In the genomic region with DNA sequence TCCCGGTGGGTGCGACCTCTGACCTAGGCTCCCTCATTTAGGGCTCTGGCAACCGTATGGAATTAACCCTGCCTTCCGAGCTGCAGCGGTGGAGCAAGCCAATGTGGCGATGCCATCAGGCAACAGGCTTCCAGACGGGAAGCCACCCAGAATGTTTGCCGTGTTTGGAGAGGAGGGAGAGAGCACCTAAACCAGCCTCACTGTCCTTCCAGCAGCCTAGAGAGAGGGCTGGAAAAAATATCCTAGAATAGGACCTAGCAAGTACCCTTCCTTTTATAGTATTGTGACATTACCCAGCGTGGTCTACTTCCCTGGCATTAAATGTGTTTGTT, we compare ENCODE assay signal across 8 cellular contexts. TPM values are rescaled to one million over a fixed set of nuclear protein-coding genes. Genes with fewer than 3 reads are reported as not detected.
A peak's percentile ranks its signal among the peaks of the same experiment; 100 is the strongest.
DNase-seq lines count a peak whose midpoint lies in the region; ATAC-seq and TF ChIP-seq lines count a peak whose summit lies in the region.

No MANE protein-coding gene starts in this region.

- H3K4me3 ChIP-seq in iPS-18c (ENCODE audit: insufficient read depth, low read depth, low read length) (peak overlapping the region; percentile 79; the same call in 1 of the 2 replicates), testis (peak overlapping the region; percentile 87 to 98)

- WGBS in testis, 2 donors = 33 to 35% methylated on average over 1 to 9 of the region's 9 CpGs

- H3K4me1 Mint-ChIP-seq in T-helper 1 cell treated with Interleukin-12 subunit alpha and Interleukin-12 subunit beta and Interleukin-4 antibody, amounts not matched to agents 30 μg/mL and 1 μg/mL, for 36 hours (ENCODE audit: low read depth) = peaks cover 20% of the 10 kb centered on the region
- peaks cover 24% of the 10 kb centered on the region for H3K4me1 Mint-ChIP-seq in activated T-helper 17 cell treated with anti-CD3 and anti-CD28 coated beads, Interleukin-2, amount 50 U/mL, for 72 hours

- no peaks in the 10 kb centered on the region for H3K36me3 ChIP-seq in testis (ENCODE audit: low read depth, missing control alignments)

- no peaks in the 10 kb centered on the region for H3K4me1 ChIP-seq in testis

- no peaks in the 10 kb centered on the region for H3K27me3 ChIP-seq in testis

- peak overlapping the region; percentile 82 for H3K4me3 Mint-ChIP-seq in T-helper 1 cell treated with Interleukin-12 subunit alpha and Interleukin-12 subunit beta and Interleukin-4 antibody, amounts not matched to agents 30 μg/mL and 1 μg/mL, for 36 hours
- peak overlapping the region; percentile 78 for H3K4me3 Mint-ChIP-seq in activated T-helper 17 cell treated with anti-CD3 and anti-CD28 coated beads, Interleukin-2, amount 50 U/mL, for 72 hours

- intact Hi-C loops in testis (cut with DNase I; ENCODE audit: low total_unique reads) = loop anchor here (10.0 kb wide), 1 partner anchor 91 kb away; no protein-coding TSS in a partner anchor

- DNase-seq in T-helper 1 cell (no peak), testis (no peak), DMS 273 (lab: John Stamatoyannopoulos, UW; ENCODE audit: unreplicated experiment) (no peak), GM19240 (ENCODE audit: insufficient read length, low spot score) (no peak)

- H3K9me3 ChIP-seq in iPS-18c (ENCODE audit: control insufficient read depth, insufficient read depth, low read length) (no peaks in the 10 kb centered on the region), testis (no peaks in the 10 kb centered on the region)

- TF ChIP-seq CTCF in testis (IDR thresholded peaks at IDR 0.05) = no peak

- H3K9me3 Mint-ChIP-seq in T-helper 1 cell treated with Interleukin-12 subunit alpha and Interleukin-12 subunit beta and Interleukin-4 antibody, amounts not matched to agents 30 μg/mL and 1 μg/mL, for 36 hours = no peaks in the 10 kb centered on the region
- H3K9me3 Mint-ChIP-seq in activated T-helper 17 cell treated with anti-CD3 and anti-CD28 coated beads, Interleukin-2, amount 50 U/mL, for 72 hours = no peaks in the 10 kb centered on the region

- ATAC-seq in activated T-helper 17 cell treated with anti-CD3 and anti-CD28 coated beads, Interleukin-2, amount 50 U/mL, for 72 hours (replicated peaks) = no peak
- no peak for ATAC-seq in GM21619 (IDR thresholded peaks at IDR 0.05; ENCODE audit: unreplicated experiment)

- no peak for TF ChIP-seq POLR2A in testis (IDR thresholded peaks at IDR 0.05)

- H3K36me3 Mint-ChIP-seq in T-helper 1 cell treated with Interleukin-12 subunit alpha and Interleukin-12 subunit beta and Interleukin-4 antibody, amounts not matched to agents 30 μg/mL and 1 μg/mL, for 36 hours (ENCODE audit: low read depth) = no peaks in the 10 kb centered on the region
- no peaks in the 10 kb centered on the region for H3K36me3 Mint-ChIP-seq in activated T-helper 17 cell treated with anti-CD3 and anti-CD28 coated beads, Interleukin-2, amount 50 U/mL, for 72 hours (ENCODE audit: low read depth)

- H3K27me3 Mint-ChIP-seq in T-helper 1 cell treated with Interleukin-12 subunit alpha and Interleukin-12 subunit beta and Interleukin-4 antibody, amounts not matched to agents 30 μg/mL and 1 μg/mL, for 36 hours (ENCODE audit: low read depth) = peaks cover 56% of the 10 kb centered on the region
- H3K27me3 Mint-ChIP-seq in activated T-helper 17 cell treated with anti-CD3 and anti-CD28 coated beads, Interleukin-2, amount 50 U/mL, for 72 hours = peaks cover 3% of the 10 kb centered on the region

- H3K27ac Mint-ChIP-seq in T-helper 1 cell treated with Interleukin-12 subunit alpha and Interleukin-12 subunit beta and Interleukin-4 antibody, amounts not matched to agents 30 μg/mL and 1 μg/mL, for 36 hours = peak overlapping the region; percentile 22
- H3K27ac Mint-ChIP-seq in activated T-helper 17 cell treated with anti-CD3 and anti-CD28 coated beads, Interleukin-2, amount 50 U/mL, for 72 hours = no peak overlapping the region

- peak overlapping the region in 1 of 2 donors; percentile 93 for H3K27ac ChIP-seq in testis

RNA-seq across cellular contexts. Expression of a gene that starts 0.3 kb away (rescaled TPM):
- 1 to 10 TPM; 3.3 to 6.0 TPM for total RNA-seq in activated T-helper 17 cell treated with anti-CD3 and anti-CD28 coated beads, Interleukin-2, amount 50 U/mL, for 72 hours
- total RNA-seq in testis = 10 to 100 TPM; 18.0 to 19.8 TPM
- polyA plus RNA-seq in testis (ENCODE audit: insufficient read depth, low read depth, low replicate concordance) = 3.3 TPM
